Comparison of ENCODE assay signal across 29 cellular contexts in the genomic region with DNA sequence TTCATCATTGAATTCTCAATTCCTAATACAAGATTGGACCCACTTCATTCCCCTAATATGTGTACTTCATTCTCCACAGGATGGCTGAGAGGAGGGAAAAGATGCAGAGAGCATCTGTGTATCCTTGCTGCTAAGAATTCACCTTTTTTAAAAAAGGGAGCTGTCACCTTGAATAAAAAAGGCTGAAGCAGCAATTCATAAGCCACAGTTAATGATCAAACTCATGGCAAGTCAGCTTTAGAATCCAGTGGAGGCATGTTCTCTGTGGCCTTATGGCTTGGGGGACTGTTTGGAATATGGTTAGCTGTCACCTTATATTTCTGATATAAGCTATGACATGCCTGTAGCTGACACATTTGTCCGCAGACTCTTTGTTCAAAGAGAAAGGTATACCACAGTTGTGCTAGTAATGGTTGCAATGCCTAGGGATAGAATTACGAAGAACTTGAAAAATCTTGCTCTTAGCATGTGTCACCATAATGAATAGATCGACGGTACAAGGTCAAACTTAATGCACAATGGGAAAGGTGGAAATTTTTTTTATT.
"Had no signal": no experiment of that assay in that cellular context is flagged by ENCODE, and none has a peak within 500 bp of the region (broad histone marks: within the 10 kb centered on the region; RNA-seq: fewer than 3 reads in every experiment).

No MANE protein-coding gene starts in this region.

- H3K4me3 Mint-ChIP-seq: activated naive CD4-positive, alpha-beta T cell treated with anti-CD3 and anti-CD28 coated beads, Interleukin-2, amount 10 ng/mL, durations not matched to agents 7 days and 5 days; activated naive CD8-positive, alpha-beta T cell treated with anti-CD3 and anti-CD28 coated beads, Interleukin-2, amount 10 ng/mL, durations not matched to agents 7 days and 5 days; effector memory CD8-positive, alpha-beta T cell; naive thymus-derived CD4-positive, alpha-beta T cell; neural crest cell; T-helper 17 cell had no signal

- ATAC-seq: activated CD4-positive, CD25-positive, alpha-beta regulatory T cell treated with anti-CD3 and anti-CD28 coated beads, Interleukin-2, amount 50 U/mL, for 24 hours; effector memory CD8-positive, alpha-beta T cell; naive thymus-derived CD4-positive, alpha-beta T cell; T-helper 17 cell had no signal

- H3K4me1 Mint-ChIP-seq: activated naive CD4-positive, alpha-beta T cell treated with anti-CD3 and anti-CD28 coated beads, Interleukin-2, amount 10 ng/mL, durations not matched to agents 7 days and 5 days; activated naive CD8-positive, alpha-beta T cell treated with anti-CD3 and anti-CD28 coated beads, Interleukin-2, amount 10 ng/mL, durations not matched to agents 7 days and 5 days; naive thymus-derived CD4-positive, alpha-beta T cell; neural crest cell; T-helper 17 cell had no signal

- H3K27ac Mint-ChIP-seq: activated naive CD4-positive, alpha-beta T cell treated with anti-CD3 and anti-CD28 coated beads, Interleukin-2, amount 10 ng/mL, durations not matched to agents 7 days and 5 days; activated naive CD8-positive, alpha-beta T cell treated with anti-CD3 and anti-CD28 coated beads, Interleukin-2, amount 10 ng/mL, durations not matched to agents 7 days and 5 days; effector memory CD8-positive, alpha-beta T cell; naive thymus-derived CD4-positive, alpha-beta T cell; T-helper 17 cell had no signal

- H3K4me1 ChIP-seq: left ventricle myocardium inferior, pancreas, prostate gland, right atrium auricular region, spleen, tibial nerve had no signal

- H3K36me3 Mint-ChIP-seq: activated naive CD4-positive, alpha-beta T cell treated with anti-CD3 and anti-CD28 coated beads, Interleukin-2, amount 10 ng/mL, durations not matched to agents 7 days and 5 days; activated naive CD8-positive, alpha-beta T cell treated with anti-CD3 and anti-CD28 coated beads, Interleukin-2, amount 10 ng/mL, durations not matched to agents 7 days and 5 days; naive thymus-derived CD4-positive, alpha-beta T cell had no signal

- DNase-seq: activated CD4-positive, alpha-beta T cell treated with anti-CD3 and anti-CD28 coated beads for 48 hours; activated CD4-positive, alpha-beta T cell treated with anti-CD3 and anti-CD28 coated beads, Interleukin-2, amount 50 U/mL, for 48 hours; activated CD8-positive, alpha-beta memory T cell treated with anti-CD3 and anti-CD28 coated beads, Interleukin-2, amount 50 U/mL, for 4 hours; activated gamma-delta T cell; activated naive CD4-positive, alpha-beta T cell treated with anti-CD3 and anti-CD28 coated beads, Interleukin-2, amount 10 ng/mL, durations not matched to agents 7 days and 5 days; activated naive CD8-positive, alpha-beta T cell treated with anti-CD3 and anti-CD28 coated beads, Interleukin-2, amount 10 ng/mL, durations not matched to agents 7 days and 5 days; activated T-cell treated with anti-CD3 and anti-CD28 coated beads, Interleukin-2, amount 50 U/mL, for 1 hour; brain microvascular endothelial cell; caudate nucleus; cortex of kidney; effector memory CD8-positive, alpha-beta T cell; esophagus squamous epithelium; left ventricle myocardium inferior; midbrain; naive thymus-derived CD4-positive, alpha-beta T cell; nucleus accumbens; pancreas; spleen; stimulated activated CD4-positive, alpha-beta T cell treated with anti-CD3 and anti-CD28 coated beads, Interleukin-2, amount 100 ng/mL, for 48 hours; stimulated activated naive CD4-positive, alpha-beta T cell treated with Interleukin-2 at 50 U/mL for 16 hours; T-helper 17 cell; T1000; WERI-Rb-1 had no signal

- H3K4me3 ChIP-seq: ascending aorta, esophagus squamous epithelium, left ventricle myocardium inferior, pancreas, prostate gland, right atrium auricular region, spleen, tibial nerve had no signal

- H3K27ac ChIP-seq: ascending aorta, brain microvascular endothelial cell, esophagus squamous epithelium, left ventricle myocardium inferior, prostate gland, right atrium auricular region, spleen, tibial nerve, WERI-Rb-1 had no signal

- H3K36me3 ChIP-seq: ascending aorta, brain microvascular endothelial cell, esophagus squamous epithelium, left ventricle myocardium inferior, pancreas, prostate gland, right atrium auricular region, spleen, tibial nerve, WERI-Rb-1 had no signal

- H3K27me3 Mint-ChIP-seq: activated naive CD4-positive, alpha-beta T cell treated with anti-CD3 and anti-CD28 coated beads, Interleukin-2, amount 10 ng/mL, durations not matched to agents 7 days and 5 days; activated naive CD8-positive, alpha-beta T cell treated with anti-CD3 and anti-CD28 coated beads, Interleukin-2, amount 10 ng/mL, durations not matched to agents 7 days and 5 days had no signal

- H3K9me3 Mint-ChIP-seq: activated naive CD4-positive, alpha-beta T cell treated with anti-CD3 and anti-CD28 coated beads, Interleukin-2, amount 10 ng/mL, durations not matched to agents 7 days and 5 days; activated naive CD8-positive, alpha-beta T cell treated with anti-CD3 and anti-CD28 coated beads, Interleukin-2, amount 10 ng/mL, durations not matched to agents 7 days and 5 days had no signal

- H3K27me3 ChIP-seq: ascending aorta, brain microvascular endothelial cell, esophagus squamous epithelium, pancreas, right atrium auricular region, spleen, tibial nerve had no signal

- H3K9me3 ChIP-seq: ascending aorta, esophagus squamous epithelium, pancreas, prostate gland had no signal
